1 cellular context compared by ENCODE assay signal in the genomic region with DNA sequence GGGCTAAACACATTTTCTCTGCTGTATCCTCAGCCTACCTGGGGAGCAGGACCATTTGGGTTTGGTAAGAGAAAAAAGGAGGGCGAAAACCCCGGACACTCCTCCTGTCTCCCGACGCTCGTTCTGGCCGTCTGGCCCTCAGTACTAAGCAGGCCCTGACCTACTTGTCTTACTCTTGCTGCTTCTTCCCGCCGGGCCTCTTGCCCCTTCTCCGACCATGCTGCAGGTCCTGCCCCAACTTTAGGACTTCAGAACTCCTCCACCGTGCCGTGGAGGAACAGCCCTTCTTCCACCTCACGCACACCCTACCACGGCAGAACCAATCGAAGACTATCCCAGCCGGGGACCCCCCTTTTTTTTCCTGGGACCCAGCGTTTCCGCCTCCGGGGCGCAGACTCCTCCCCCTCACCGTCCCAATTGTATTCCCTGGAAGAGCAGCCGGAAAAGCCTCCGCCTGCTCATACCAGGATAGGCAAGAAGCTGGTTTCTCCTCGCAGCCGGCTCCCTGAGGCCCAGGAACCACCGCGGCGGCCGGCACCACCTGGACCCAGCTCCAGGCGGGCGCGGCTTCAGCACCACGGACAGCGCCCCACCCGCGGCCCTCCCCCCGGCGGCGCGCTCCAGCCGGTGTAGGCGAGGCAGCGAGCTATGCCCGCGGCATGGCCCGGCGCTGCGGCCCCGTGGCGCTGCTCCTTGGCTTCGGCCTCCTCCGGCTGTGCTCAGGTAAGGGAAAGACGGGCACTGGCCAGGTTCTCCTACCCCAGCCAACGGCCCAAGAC.
TF ChIP-seq lines count a peak whose summit lies in the region.

A gene with protein sequence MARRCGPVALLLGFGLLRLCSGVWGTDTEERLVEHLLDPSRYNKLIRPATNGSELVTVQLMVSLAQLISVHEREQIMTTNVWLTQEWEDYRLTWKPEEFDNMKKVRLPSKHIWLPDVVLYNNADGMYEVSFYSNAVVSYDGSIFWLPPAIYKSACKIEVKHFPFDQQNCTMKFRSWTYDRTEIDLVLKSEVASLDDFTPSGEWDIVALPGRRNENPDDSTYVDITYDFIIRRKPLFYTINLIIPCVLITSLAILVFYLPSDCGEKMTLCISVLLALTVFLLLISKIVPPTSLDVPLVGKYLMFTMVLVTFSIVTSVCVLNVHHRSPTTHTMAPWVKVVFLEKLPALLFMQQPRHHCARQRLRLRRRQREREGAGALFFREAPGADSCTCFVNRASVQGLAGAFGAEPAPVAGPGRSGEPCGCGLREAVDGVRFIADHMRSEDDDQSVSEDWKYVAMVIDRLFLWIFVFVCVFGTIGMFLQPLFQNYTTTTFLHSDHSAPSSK (plus strand): TSS at position 393 of the 779 bp plus-strand sequence. CDS start 267 bp downstream, at position 660.

TF ChIP-seq in K562, 482 proteins besides CTCF, POLR2A, EP300 and RAD21 (continued from another document and continues in another):
- TF ChIP-seq NBN (IDR thresholded peaks at IDR 0.05; ENCODE audit: low read depth), result no peak
- TF ChIP-seq, protein P1, sequence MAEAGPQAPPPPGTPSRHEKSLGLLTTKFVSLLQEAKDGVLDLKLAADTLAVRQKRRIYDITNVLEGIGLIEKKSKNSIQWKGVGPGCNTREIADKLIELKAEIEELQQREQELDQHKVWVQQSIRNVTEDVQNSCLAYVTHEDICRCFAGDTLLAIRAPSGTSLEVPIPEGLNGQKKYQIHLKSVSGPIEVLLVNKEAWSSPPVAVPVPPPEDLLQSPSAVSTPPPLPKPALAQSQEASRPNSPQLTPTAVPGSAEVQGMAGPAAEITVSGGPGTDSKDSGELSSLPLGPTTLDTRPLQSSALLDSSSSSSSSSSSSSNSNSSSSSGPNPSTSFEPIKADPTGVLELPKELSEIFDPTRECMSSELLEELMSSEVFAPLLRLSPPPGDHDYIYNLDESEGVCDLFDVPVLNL (CRISPR knock-in tag; IDR thresholded peaks at IDR 0.05; ENCODE audit: low read depth), result peak; percentile 65; the same call in 1 of the 2 replicates
- peak in 1 of 2 experiments; percentile 62; a peak in 1 of 4 replicates for TF ChIP-seq FOXA3 (CRISPR knock-in tag; conservative IDR thresholded peaks at IDR 0.05 in 1 of 2, IDR thresholded peaks at IDR 0.05 in 1 of 2)
- no peak for TF ChIP-seq NR0B1 (IDR thresholded peaks at IDR 0.05; ENCODE audit: partially characterized antibody)
- peak; percentile 93 for TF ChIP-seq RB1 (IDR thresholded peaks at IDR 0.05; ENCODE audit: low read depth)
- no peak for TF ChIP-seq PHF21A (IDR thresholded peaks at IDR 0.05; ENCODE audit: borderline replicate concordance, low read depth)
- 0 out of 2 replicates have a peak, but pooled peaks have one; percentile 65 for TF ChIP-seq ETS1 (conservative IDR thresholded peaks at IDR 0.05; ENCODE audit: control insufficient read depth, low read depth, low read length)
- no peak for TF ChIP-seq DNMT1 (IDR thresholded peaks at IDR 0.05)
- TF ChIP-seq CREB1 (IDR thresholded peaks at IDR 0.05), result no peak
- TF ChIP-seq CREB1 (CRISPR knock-in tag; IDR thresholded peaks at IDR 0.05), result peak; percentile 59; the same call in 1 of the 2 replicates
- TF ChIP-seq SNIP1 (IDR thresholded peaks at IDR 0.05; ENCODE audit: low read depth), result no peak
- no peak for TF ChIP-seq BRD9 (IDR thresholded peaks at IDR 0.05; ENCODE audit: low read depth, partially characterized antibody)
- TF ChIP-seq ZNF263 (CRISPR knock-in tag; IDR thresholded peaks at IDR 0.05; ENCODE audit: borderline replicate concordance), result peak; percentile 76
- TF ChIP-seq ZNF511 (CRISPR knock-in tag; IDR thresholded peaks at IDR 0.05), result peak; percentile 97
- peak; percentile 64 for TF ChIP-seq STAG1 (CRISPR knock-in tag; IDR thresholded peaks at IDR 0.05; ENCODE audit: borderline replicate concordance)
- peak; percentile 68; the same call in 1 of the 2 replicates for TF ChIP-seq ZNF583 (CRISPR knock-in tag; IDR thresholded peaks at IDR 0.05)
- peak; percentile 41; the same call in 1 of the 2 replicates for TF ChIP-seq ZBTB7A (IDR thresholded peaks at IDR 0.05; ENCODE audit: borderline replicate concordance, control insufficient read depth, low read depth, low read length)
- TF ChIP-seq, protein P2, sequence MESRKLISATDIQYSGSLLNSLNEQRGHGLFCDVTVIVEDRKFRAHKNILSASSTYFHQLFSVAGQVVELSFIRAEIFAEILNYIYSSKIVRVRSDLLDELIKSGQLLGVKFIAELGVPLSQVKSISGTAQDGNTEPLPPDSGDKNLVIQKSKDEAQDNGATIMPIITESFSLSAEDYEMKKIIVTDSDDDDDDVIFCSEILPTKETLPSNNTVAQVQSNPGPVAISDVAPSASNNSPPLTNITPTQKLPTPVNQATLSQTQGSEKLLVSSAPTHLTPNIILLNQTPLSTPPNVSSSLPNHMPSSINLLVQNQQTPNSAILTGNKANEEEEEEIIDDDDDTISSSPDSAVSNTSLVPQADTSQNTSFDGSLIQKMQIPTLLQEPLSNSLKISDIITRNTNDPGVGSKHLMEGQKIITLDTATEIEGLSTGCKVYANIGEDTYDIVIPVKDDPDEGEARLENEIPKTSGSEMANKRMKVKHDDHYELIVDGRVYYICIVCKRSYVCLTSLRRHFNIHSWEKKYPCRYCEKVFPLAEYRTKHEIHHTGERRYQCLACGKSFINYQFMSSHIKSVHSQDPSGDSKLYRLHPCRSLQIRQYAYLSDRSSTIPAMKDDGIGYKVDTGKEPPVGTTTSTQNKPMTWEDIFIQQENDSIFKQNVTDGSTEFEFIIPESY (CRISPR knock-in tag; IDR thresholded peaks at IDR 0.05), result peak; percentile 71
- no peak for TF ChIP-seq CCNT2 (IDR thresholded peaks at IDR 0.05; ENCODE audit: borderline replicate concordance, extremely low read depth, insufficient read length, low read depth, low read length)
- no peak for TF ChIP-seq ATF1 (CRISPR knock-in tag; IDR thresholded peaks at IDR 0.05)
- peak; percentile 38; the same call in 1 of the 2 replicates for TF ChIP-seq ATF1 (tag; IDR thresholded peaks at IDR 0.05)
- TF ChIP-seq, protein P3, sequence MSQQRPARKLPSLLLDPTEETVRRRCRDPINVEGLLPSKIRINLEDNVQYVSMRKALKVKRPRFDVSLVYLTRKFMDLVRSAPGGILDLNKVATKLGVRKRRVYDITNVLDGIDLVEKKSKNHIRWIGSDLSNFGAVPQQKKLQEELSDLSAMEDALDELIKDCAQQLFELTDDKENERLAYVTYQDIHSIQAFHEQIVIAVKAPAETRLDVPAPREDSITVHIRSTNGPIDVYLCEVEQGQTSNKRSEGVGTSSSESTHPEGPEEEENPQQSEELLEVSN (IDR thresholded peaks at IDR 0.05; ENCODE audit: borderline replicate concordance in 1 of 2, extremely low read depth in 1 of 2, insufficient read depth in 1 of 2, insufficient read length in 1 of 2, low read depth in 1 of 2, low read length in 1 of 2, poor library complexity in 1 of 2, severe bottlenecking in 1 of 2), result peak in 1 of 2 experiments; percentile 36
- peak; percentile 99 for TF ChIP-seq REST (CRISPR knock-in tag; IDR thresholded peaks at IDR 0.05; ENCODE audit: low read depth)
- TF ChIP-seq ZNF175 (CRISPR knock-in tag; IDR thresholded peaks at IDR 0.05; ENCODE audit: low read depth), result 0 out of 2 replicates have a peak, but pooled peaks have one; percentile 40
- TF ChIP-seq, protein P4, sequence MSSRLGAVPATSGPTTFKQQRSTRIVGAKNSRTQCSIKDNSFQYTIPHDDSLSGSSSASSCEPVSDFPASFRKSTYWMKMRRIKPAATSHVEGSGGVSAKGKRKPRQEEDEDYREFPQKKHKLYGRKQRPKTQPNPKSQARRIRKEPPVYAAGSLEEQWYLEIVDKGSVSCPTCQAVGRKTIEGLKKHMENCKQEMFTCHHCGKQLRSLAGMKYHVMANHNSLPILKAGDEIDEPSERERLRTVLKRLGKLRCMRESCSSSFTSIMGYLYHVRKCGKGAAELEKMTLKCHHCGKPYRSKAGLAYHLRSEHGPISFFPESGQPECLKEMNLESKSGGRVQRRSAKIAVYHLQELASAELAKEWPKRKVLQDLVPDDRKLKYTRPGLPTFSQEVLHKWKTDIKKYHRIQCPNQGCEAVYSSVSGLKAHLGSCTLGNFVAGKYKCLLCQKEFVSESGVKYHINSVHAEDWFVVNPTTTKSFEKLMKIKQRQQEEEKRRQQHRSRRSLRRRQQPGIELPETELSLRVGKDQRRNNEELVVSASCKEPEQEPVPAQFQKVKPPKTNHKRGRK (tag; IDR thresholded peaks at IDR 0.05), result no peak
- TF ChIP-seq, protein P5, sequence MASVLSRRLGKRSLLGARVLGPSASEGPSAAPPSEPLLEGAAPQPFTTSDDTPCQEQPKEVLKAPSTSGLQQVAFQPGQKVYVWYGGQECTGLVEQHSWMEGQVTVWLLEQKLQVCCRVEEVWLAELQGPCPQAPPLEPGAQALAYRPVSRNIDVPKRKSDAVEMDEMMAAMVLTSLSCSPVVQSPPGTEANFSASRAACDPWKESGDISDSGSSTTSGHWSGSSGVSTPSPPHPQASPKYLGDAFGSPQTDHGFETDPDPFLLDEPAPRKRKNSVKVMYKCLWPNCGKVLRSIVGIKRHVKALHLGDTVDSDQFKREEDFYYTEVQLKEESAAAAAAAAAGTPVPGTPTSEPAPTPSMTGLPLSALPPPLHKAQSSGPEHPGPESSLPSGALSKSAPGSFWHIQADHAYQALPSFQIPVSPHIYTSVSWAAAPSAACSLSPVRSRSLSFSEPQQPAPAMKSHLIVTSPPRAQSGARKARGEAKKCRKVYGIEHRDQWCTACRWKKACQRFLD (CRISPR knock-in tag; IDR thresholded peaks at IDR 0.05), result peak; percentile 55; the same call in 1 of the 2 replicates
- TF ChIP-seq TCF3 (CRISPR knock-in tag; IDR thresholded peaks at IDR 0.05), result 0 out of 2 replicates have a peak, but pooled peaks have one; percentile 30
- TF ChIP-seq, protein P6, sequence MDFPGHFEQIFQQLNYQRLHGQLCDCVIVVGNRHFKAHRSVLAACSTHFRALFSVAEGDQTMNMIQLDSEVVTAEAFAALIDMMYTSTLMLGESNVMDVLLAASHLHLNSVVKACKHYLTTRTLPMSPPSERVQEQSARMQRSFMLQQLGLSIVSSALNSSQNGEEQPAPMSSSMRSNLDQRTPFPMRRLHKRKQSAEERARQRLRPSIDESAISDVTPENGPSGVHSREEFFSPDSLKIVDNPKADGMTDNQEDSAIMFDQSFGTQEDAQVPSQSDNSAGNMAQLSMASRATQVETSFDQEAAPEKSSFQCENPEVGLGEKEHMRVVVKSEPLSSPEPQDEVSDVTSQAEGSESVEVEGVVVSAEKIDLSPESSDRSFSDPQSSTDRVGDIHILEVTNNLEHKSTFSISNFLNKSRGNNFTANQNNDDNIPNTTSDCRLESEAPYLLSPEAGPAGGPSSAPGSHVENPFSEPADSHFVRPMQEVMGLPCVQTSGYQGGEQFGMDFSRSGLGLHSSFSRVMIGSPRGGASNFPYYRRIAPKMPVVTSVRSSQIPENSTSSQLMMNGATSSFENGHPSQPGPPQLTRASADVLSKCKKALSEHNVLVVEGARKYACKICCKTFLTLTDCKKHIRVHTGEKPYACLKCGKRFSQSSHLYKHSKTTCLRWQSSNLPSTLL (IDR thresholded peaks at IDR 0.05), result no peak
- TF ChIP-seq EHMT2 (IDR thresholded peaks at IDR 0.05), result peak; percentile 94
- 0 out of 2 replicates have a peak, but pooled peaks have one; percentile 34 for TF ChIP-seq ETV5 (CRISPR knock-in tag; IDR thresholded peaks at IDR 0.05; ENCODE audit: low read depth)
- TF ChIP-seq TEAD1 (CRISPR knock-in tag; IDR thresholded peaks at IDR 0.05), result peak in 1 of 2 experiments; percentile 90; a peak in 2 of 4 replicates
- no peak for TF ChIP-seq PRPF4 (IDR thresholded peaks at IDR 0.05; ENCODE audit: insufficient read depth, low read depth, low read length, poor library complexity, severe bottlenecking)
- TF ChIP-seq ZFX (CRISPR knock-in tag; IDR thresholded peaks at IDR 0.05), result peak; percentile 32; the same call in 1 of the 2 replicates
- TF ChIP-seq NCOA1 (IDR thresholded peaks at IDR 0.05; ENCODE audit: low read depth), result no peak
- no peak for TF ChIP-seq C11orf30 (IDR thresholded peaks at IDR 0.05; ENCODE audit: low read depth)
